ENCODE assay signal across 1 cellular context in genomic region chr9:136075881-136076678, GRCh38.
TF ChIP-seq lines count a peak whose summit lies in the region.

No MANE protein-coding gene starts in this region.

TF ChIP-seq in WTC11, 78 proteins besides CTCF, POLR2A, EP300 and RAD21 (continued from another document):
- no peak for TF ChIP-seq ZNF232 (CRISPR knock-in tag; IDR thresholded peaks at IDR 0.05)
- no peak for TF ChIP-seq ZNF263 (CRISPR knock-in tag; IDR thresholded peaks at IDR 0.05; ENCODE audit: low read depth)
- TF ChIP-seq RELA (CRISPR knock-in tag; IDR thresholded peaks at IDR 0.05; ENCODE audit: borderline replicate concordance) = no peak
- TF ChIP-seq ATF2 (CRISPR knock-in tag; IDR thresholded peaks at IDR 0.05; ENCODE audit: borderline replicate concordance, low read depth) = no peak
- TF ChIP-seq E2F1 (CRISPR knock-in tag; IDR thresholded peaks at IDR 0.05) = no peak
- no peak for TF ChIP-seq GABPB1 (CRISPR knock-in tag; IDR thresholded peaks at IDR 0.05)
- TF ChIP-seq ZBTB43 (CRISPR knock-in tag; IDR thresholded peaks at IDR 0.05) = no peak
- TF ChIP-seq IRF2 (CRISPR knock-in tag; IDR thresholded peaks at IDR 0.05; ENCODE audit: borderline replicate concordance, low read depth) = no peak
- no peak for TF ChIP-seq ELF4 (CRISPR knock-in tag; IDR thresholded peaks at IDR 0.05; ENCODE audit: low read depth)
- TF ChIP-seq SMAD4 (CRISPR knock-in tag; IDR thresholded peaks at IDR 0.05) = no peak
- TF ChIP-seq ZNF281 (CRISPR knock-in tag; IDR thresholded peaks at IDR 0.05) = no peak
- no peak for TF ChIP-seq GRHL2 (CRISPR knock-in tag; IDR thresholded peaks at IDR 0.05; ENCODE audit: insufficient replicate concordance, severe bottlenecking)
- TF ChIP-seq ZNF532 (CRISPR knock-in tag; IDR thresholded peaks at IDR 0.05; ENCODE audit: borderline replicate concordance) = no peak
- TF ChIP-seq IRF1 (CRISPR knock-in tag; IDR thresholded peaks at IDR 0.05) = no peak
- TF ChIP-seq MAX (CRISPR knock-in tag; IDR thresholded peaks at IDR 0.05) = no peak
